In genomic region chr5:56900858-56901578, GRCh38 we compare ENCODE assay signal across 8 cellular contexts. TPM values are rescaled to one million over a fixed set of nuclear protein-coding genes. Genes with fewer than 3 reads are reported as not detected.
DNase-seq lines count a peak whose midpoint lies in the region; ATAC-seq and TF ChIP-seq lines count a peak whose summit lies in the region.

No MANE protein-coding gene starts in this region.

- no peaks in the 10 kb centered on the region for H3K9me3 Mint-ChIP-seq in activated T-helper 2 cell treated with anti-CD3 and anti-CD28 coated beads, Interferon-gamma antibody, Interleukin-2, Interleukin-4, amounts not matched to agents 10 μg/mL and 5 μg/mL and 100 μg/mL, durations not matched to agents 14 hours and 24 hours and 36 hours

- H3K27ac ChIP-seq in Peyer's patch (no peak overlapping the region), upper lobe of left lung (no peak overlapping the region)

- H3K27ac Mint-ChIP-seq in activated T-helper 2 cell treated with anti-CD3 and anti-CD28 coated beads, Interferon-gamma antibody, Interleukin-2, Interleukin-4, amounts not matched to agents 10 μg/mL and 5 μg/mL and 100 μg/mL, durations not matched to agents 14 hours and 24 hours and 36 hours = no peak overlapping the region

- peak; percentile 46 for ATAC-seq in HG03432 (IDR thresholded peaks at IDR 0.05; ENCODE audit: unreplicated experiment)
- peak; percentile 94 for ATAC-seq in left lobe of liver
- ATAC-seq in upper lobe of left lung (ENCODE audit: low FRiP score in 2 of 2) = peak; percentile 30 to 81

- peaks cover 14% of the 10 kb centered on the region for H3K27me3 Mint-ChIP-seq in activated T-helper 2 cell treated with anti-CD3 and anti-CD28 coated beads, Interferon-gamma antibody, Interleukin-2, Interleukin-4, amounts not matched to agents 10 μg/mL and 5 μg/mL and 100 μg/mL, durations not matched to agents 14 hours and 24 hours and 36 hours (ENCODE audit: low read depth)

- H3K4me1 Mint-ChIP-seq in activated T-helper 2 cell treated with anti-CD3 and anti-CD28 coated beads, Interferon-gamma antibody, Interleukin-2, Interleukin-4, amounts not matched to agents 10 μg/mL and 5 μg/mL and 100 μg/mL, durations not matched to agents 14 hours and 24 hours and 36 hours (ENCODE audit: low read depth) = peaks cover 2% of the 10 kb centered on the region

- H3K4me1 ChIP-seq in Peyer's patch (no peaks in the 10 kb centered on the region), upper lobe of left lung (peaks cover 0 to 5% (median 0%) of the 10 kb centered on the region in 4 donors)

- H3K4me3 ChIP-seq in Peyer's patch (no peak overlapping the region), cardiac fibroblast (replicated peaks in 1 of 2; ENCODE audit: low read depth in 2 of 2, low read length in 2 of 2) (no peak overlapping the region), upper lobe of left lung (no peak overlapping the region)

- TF ChIP-seq POLR2A in Peyer's patch (IDR thresholded peaks at IDR 0.05) = no peak
- no peak for TF ChIP-seq POLR2A in upper lobe of left lung (IDR thresholded peaks at IDR 0.05)

- H3K27me3 ChIP-seq in Peyer's patch (no peaks in the 10 kb centered on the region), upper lobe of left lung (no peaks in the 10 kb centered on the region)

- no peak for TF ChIP-seq EP300 in upper lobe of left lung (IDR thresholded peaks at IDR 0.05)

- 33 to 35% methylated on average over 3 of the region's 3 CpGs for WGBS in upper lobe of left lung, 2 donors

- H3K9me3 ChIP-seq in Peyer's patch (no peaks in the 10 kb centered on the region), upper lobe of left lung (no peaks in the 10 kb centered on the region)

- H3K36me3 ChIP-seq in Peyer's patch (no peaks in the 10 kb centered on the region), upper lobe of left lung (peaks cover 0 to 5% (median 0%) of the 10 kb centered on the region in 4 donors)

- TF ChIP-seq CTCF in Peyer's patch (IDR thresholded peaks at IDR 0.05) (peak; percentile 55 to 89 (median 72)), cardiac fibroblast (IDR thresholded peaks at IDR 0.05; ENCODE audit: low read depth, low read length) (peak; percentile 67), upper lobe of left lung (IDR thresholded peaks at IDR 0.05) (peak; percentile 55 to 75 (median 70))

- peak; percentile 62 for DNase-seq in activated CD8-positive, alpha-beta memory T cell treated with anti-CD3 and anti-CD28 coated beads for 24 hours
- no peak for DNase-seq in activated CD8-positive, alpha-beta memory T cell treated with anti-CD3 and anti-CD28 coated beads, Interleukin-2, amount 50 U/mL, for 48 hours
- DNase-seq in Peyer's patch = peak in 1 of 3 donors; percentile 63
- DNase-seq in cardiac fibroblast (ENCODE audit: low read depth in 2 of 2) = peak; percentile 52 to 64
- DNase-seq in left lobe of liver (ENCODE audit: low spot score) = no peak
- no peak for DNase-seq in upper lobe of left lung
- no peak for DNase-seq in activated T-helper 2 cell treated with anti-CD3 and anti-CD28 coated beads, Interferon-gamma antibody, Interleukin-2, Interleukin-4, amounts not matched to agents 10 μg/mL and 5 μg/mL and 100 μg/mL, durations not matched to agents 14 hours and 24 hours and 36 hours (ENCODE audit: low spot score)

- peaks cover 11% of the 10 kb centered on the region for H3K36me3 Mint-ChIP-seq in activated T-helper 2 cell treated with anti-CD3 and anti-CD28 coated beads, Interferon-gamma antibody, Interleukin-2, Interleukin-4, amounts not matched to agents 10 μg/mL and 5 μg/mL and 100 μg/mL, durations not matched to agents 14 hours and 24 hours and 36 hours (ENCODE audit: low read depth)

- no peak overlapping the region for H3K4me3 Mint-ChIP-seq in activated T-helper 2 cell treated with anti-CD3 and anti-CD28 coated beads, Interferon-gamma antibody, Interleukin-2, Interleukin-4, amounts not matched to agents 10 μg/mL and 5 μg/mL and 100 μg/mL, durations not matched to agents 14 hours and 24 hours and 36 hours (ENCODE audit: low read depth)

- intact Hi-C loops in activated T-helper 2 cell treated with anti-CD3 and anti-CD28 coated beads, Interferon-gamma antibody, Interleukin-2, Interleukin-4, amounts not matched to agents 10 μg/mL and 5 μg/mL and 100 μg/mL, durations not matched to agents 14 hours and 24 hours and 36 hours (cut with micrococcal nuclease) = loop anchor here (1.0 to 2.0 kb wide), 3 partner anchors 237 to 376 kb away; no protein-coding TSS in a partner anchor

RNA-seq across cellular contexts. Expression of gene SETD9, which starts 8.4 kb away (rescaled TPM):
- total RNA-seq in Peyer's patch (10 to 100 TPM in 2 of 4 donors, 1 to 10 TPM in 2; 5.6 to 11.7 (median 9.7) TPM), left lobe of liver (7.1 TPM), upper lobe of left lung (10 to 100 TPM in 2 of 6 donors, 1 to 10 TPM in 3, under 1 TPM in 1; 0.67 to 25.1 (median 9.4) TPM)
- 11.0 and 13.1 TPM in 2 replicates for total RNA-seq in activated T-helper 2 cell treated with anti-CD3 and anti-CD28 coated beads, Interferon-gamma antibody, Interleukin-2, Interleukin-4, amounts not matched to agents 10 μg/mL and 5 μg/mL and 100 μg/mL, durations not matched to agents 14 hours and 24 hours and 36 hours

RNA-seq across cellular contexts. Expression of gene MIER3, which starts 50.9 kb away (rescaled TPM):
- total RNA-seq in Peyer's patch = 10 to 100 TPM; 19.8 to 38.5 (median 29.5) TPM
- 8.9 TPM for total RNA-seq in left lobe of liver
- 10 to 100 TPM; 11.3 to 20.5 (median 12.6) TPM for total RNA-seq in upper lobe of left lung
- total RNA-seq in activated T-helper 2 cell treated with anti-CD3 and anti-CD28 coated beads, Interferon-gamma antibody, Interleukin-2, Interleukin-4, amounts not matched to agents 10 μg/mL and 5 μg/mL and 100 μg/mL, durations not matched to agents 14 hours and 24 hours and 36 hours = 24.1 and 28.3 TPM in 2 replicates

Comparison
In these comparisons a context has a peak if more than half of its experiments do, and no peak if none do; other contexts are left out.
1. DNase-seq: peak in activated CD8-positive, alpha-beta memory T cell treated with anti-CD3 and anti-CD28 coated beads for 24 hours (single experiment) and cardiac fibroblast (2 of 2); none in activated CD8-positive, alpha-beta memory T cell treated with anti-CD3 and anti-CD28 coated beads, Interleukin-2, amount 50 U/mL, for 48 hours (single experiment), left lobe of liver (single experiment), upper lobe of left lung (0 of 2) and activated T-helper 2 cell treated with anti-CD3 and anti-CD28 coated beads, Interferon-gamma antibody, Interleukin-2, Interleukin-4, amounts not matched to agents 10 μg/mL and 5 μg/mL and 100 μg/mL, durations not matched to agents 14 hours and 24 hours and 36 hours (single experiment).
2. Peak in every context shown above with its lines, with median percentiles within 50 percentile points of each other: ATAC-seq and CTCF ChIP-seq.